In the genomic region with DNA sequence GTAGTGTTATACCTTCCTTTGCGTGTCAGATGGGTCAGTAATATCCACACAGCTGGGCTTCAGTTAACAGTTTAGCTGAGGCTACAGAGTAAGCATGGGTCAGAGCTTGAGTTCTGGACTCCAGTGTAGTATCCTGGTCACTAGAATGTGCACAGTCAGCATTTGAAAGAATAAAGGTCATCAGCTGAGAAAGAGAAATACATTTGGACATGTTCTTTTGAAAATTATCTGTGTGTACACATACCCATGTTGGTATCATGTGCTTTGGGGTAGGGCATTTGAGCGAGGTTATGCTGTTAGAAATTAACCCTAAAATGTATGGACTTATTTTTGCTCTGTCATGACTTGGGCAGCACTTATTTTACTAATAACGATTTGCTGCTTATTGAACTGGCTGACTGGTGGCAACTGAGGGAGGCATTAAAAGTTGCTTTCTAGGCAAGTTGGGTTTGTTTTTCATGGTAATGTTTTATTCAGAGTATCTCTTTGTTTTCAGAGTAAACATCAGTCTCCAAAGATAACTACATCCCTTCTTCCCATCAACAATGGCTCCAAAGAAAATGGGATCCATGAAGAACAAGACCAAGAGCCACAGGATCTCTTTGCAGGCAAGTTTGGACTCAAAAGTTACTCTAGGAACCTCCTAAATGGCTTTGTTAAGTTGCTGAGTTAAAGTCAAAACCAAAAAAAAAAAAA, we compare ENCODE assay signal across 11 cellular contexts. TPM values are rescaled to one million over a fixed set of nuclear protein-coding genes. Genes with fewer than 3 reads are reported as not detected.
DNase-seq lines count a peak whose midpoint lies in the region; ATAC-seq, FAIRE-seq and TF ChIP-seq lines count a peak whose summit lies in the region.
"Had no signal": no experiment of that assay in that cellular context is flagged by ENCODE, and none has a peak within 500 bp of the region (broad histone marks: within the 10 kb centered on the region; RNA-seq: fewer than 3 reads in every experiment).

No MANE protein-coding gene starts in this region.

- TF ChIP-seq POLR2A in vagina (IDR thresholded peaks at IDR 0.05) = no peak

- H3K4me1 ChIP-seq in kidney (ENCODE audit: control insufficient read depth in 1 of 2, insufficient read depth in 1 of 2, low read depth in 1 of 2, low read length in 2 of 2) (peaks cover 12 to 19% of the 10 kb centered on the region in 2 donors), vagina (peaks cover 33% of the 10 kb centered on the region)

- peak overlapping the region; percentile 16 to 33 for H3K27ac ChIP-seq in kidney (ENCODE audit: low read depth in 2 of 2, low read length in 2 of 2)
- peak overlapping the region; percentile 84 for H3K27ac ChIP-seq in temporal lobe (ENCODE audit: low read depth, low read length)
- H3K27ac ChIP-seq in vagina = no peak overlapping the region

- TF ChIP-seq CTCF in kidney (IDR thresholded peaks at IDR 0.05; ENCODE audit: borderline replicate concordance, extremely low read depth, insufficient read depth) (no peak), vagina (IDR thresholded peaks at IDR 0.05) (no peak)

- H3K9ac ChIP-seq in kidney (ENCODE audit: low read length in 2 of 2) = no peak overlapping the region

- H3K9me3 ChIP-seq in kidney (ENCODE audit: control insufficient read depth in 1 of 2, low read length in 2 of 2) (no peaks in the 10 kb centered on the region), vagina (no peaks in the 10 kb centered on the region), MG63 (no peaks in the 10 kb centered on the region)

- no peak for FAIRE-seq in kidney (lab: Jason Lieb, UNC)

- no peaks in the 10 kb centered on the region for H3K27me3 ChIP-seq in vagina
- no peaks in the 10 kb centered on the region for H3K27me3 ChIP-seq in MG63

- no peak overlapping the region for H3K4me3 ChIP-seq in kidney (ENCODE audit: low read length in 2 of 2)
- H3K4me3 ChIP-seq in vagina = no peak overlapping the region
- no peak overlapping the region for H3K4me3 ChIP-seq in MG63

- DNase-seq in Right ventricle myocardium superior = no peak
- no peak for DNase-seq in cardiac septum (ENCODE audit: low spot score)
- no peak for DNase-seq in kidney
- DNase-seq in vagina (ENCODE audit: extremely low spot score in 2 of 2) = no peak
- no peak for DNase-seq in MG63
- DNase-seq: activated CD4-positive, alpha-beta T cell treated with anti-CD3 and anti-CD28 coated beads for 4 hours; amniotic stem cell; GOT3; NCI-H510A treated with DMSO at 0.1 percent for 48 hours; SHP77 treated with DMSO at 0.1 percent for 48 hours had no signal

- intact Hi-C loops in Right ventricle myocardium superior (cut with DNase I) (no loop called here), cardiac septum (cut with DNase I) (no loop called here), kidney (cut with DNase I) (no loop called here), vagina (cut with DNase I) (no loop called here)

- peak; percentile 32 for ATAC-seq in Right ventricle myocardium superior (ENCODE audit: poor library complexity)

- H3K36me3 ChIP-seq in kidney (ENCODE audit: control insufficient read depth in 1 of 2, insufficient read depth in 2 of 2, low read length in 2 of 2) (peaks cover 4 to 17% of the 10 kb centered on the region in 2 donors), vagina (peaks cover 0 to 22% of the 10 kb centered on the region in 2 donors), MG63 (peaks cover 35% of the 10 kb centered on the region)

RNA-seq across cellular contexts. Expression of a gene that starts 16.4 kb away (rescaled TPM):
- total RNA-seq in Right ventricle myocardium superior (86.3 TPM), cardiac septum (111 TPM), kidney (148 TPM), temporal lobe (26.8 TPM), vagina (92.8 TPM)
- 81.2 TPM for polyA plus RNA-seq in kidney (ENCODE audit: insufficient read depth, low read depth, low replicate concordance)
- total RNA-seq in MG63 (2014; rRNA removed; shearing (Covaris generic); ENCODE audit: low replicate concordance) = 80.1 and 97.9 TPM in 2 replicates

RNA-seq across cellular contexts. Expression of a gene that starts 18.6 kb away (rescaled TPM):
- 57.9 TPM for total RNA-seq in Right ventricle myocardium superior
- total RNA-seq in cardiac septum = 46.9 TPM
- 41.6 TPM for total RNA-seq in kidney
- 92.4 TPM for polyA plus RNA-seq in kidney (ENCODE audit: insufficient read depth, low read depth, low replicate concordance)
- total RNA-seq in temporal lobe = 29.0 TPM
- total RNA-seq in vagina = 36.1 TPM
- 176 and 187 TPM in 2 replicates for total RNA-seq in MG63 (2014; rRNA removed; shearing (Covaris generic); ENCODE audit: low replicate concordance)

RNA-seq across cellular contexts. Expression of a gene that starts 39.3 kb away (rescaled TPM):
- total RNA-seq in Right ventricle myocardium superior = 4.2 TPM
- total RNA-seq in cardiac septum = 1.5 TPM
- total RNA-seq in kidney = 4.6 TPM
- 1.1 TPM for polyA plus RNA-seq in kidney (ENCODE audit: insufficient read depth, low read depth, low replicate concordance)
- total RNA-seq in temporal lobe = 4.2 TPM
- not detected for total RNA-seq in vagina
- total RNA-seq in MG63 (2014; rRNA removed; shearing (Covaris generic); ENCODE audit: low replicate concordance) = not detected in 2 replicates

RNA-seq across cellular contexts. Expression of a gene that starts 50.6 kb away (rescaled TPM):
- total RNA-seq in Right ventricle myocardium superior = 94.9 TPM
- 121 TPM for total RNA-seq in cardiac septum
- 484 TPM for total RNA-seq in kidney
- polyA plus RNA-seq in kidney (ENCODE audit: insufficient read depth, low read depth, low replicate concordance) = 705 TPM
- 88.0 TPM for total RNA-seq in temporal lobe
- 451 TPM for total RNA-seq in vagina
- total RNA-seq in MG63 (2014; rRNA removed; shearing (Covaris generic); ENCODE audit: low replicate concordance) = 1,039 and 1,137 TPM in 2 replicates
